Comparison of ENCODE assay signal across 9 cellular contexts in genomic region chr2:98473995-98474780, GRCh38. TPM values are rescaled to one million over a fixed set of nuclear protein-coding genes. Genes with fewer than 3 reads are reported as not detected.
DNase-seq lines count a peak whose midpoint lies in the region; ATAC-seq and TF ChIP-seq lines count a peak whose summit lies in the region.
"Had no signal": no experiment of that assay in that cellular context is flagged by ENCODE, and none has a peak within 500 bp of the region (broad histone marks: within the 10 kb centered on the region; RNA-seq: fewer than 3 reads in every experiment).

No MANE protein-coding gene starts in this region.

- peak overlapping the region; percentile 53 for H3K4me3 Mint-ChIP-seq in activated T-helper 17 cell treated with anti-CD3 and anti-CD28 coated beads, Interleukin-2, amount 50 U/mL, for 72 hours
- peak overlapping the region; percentile 60 for H3K4me3 Mint-ChIP-seq in stimulated activated effector memory CD8-positive, alpha-beta T cell treated with anti-CD3 and anti-CD28 coated beads, Interleukin-12 subunit alpha, Interleukin-12 subunit beta, amount 100 ng/mL, for 72 hours

- no peaks in the 10 kb centered on the region for H3K9me3 Mint-ChIP-seq in activated T-helper 17 cell treated with anti-CD3 and anti-CD28 coated beads, Interleukin-2, amount 50 U/mL, for 72 hours
- no peaks in the 10 kb centered on the region for H3K9me3 Mint-ChIP-seq in stimulated activated effector memory CD8-positive, alpha-beta T cell treated with anti-CD3 and anti-CD28 coated beads, Interleukin-12 subunit alpha, Interleukin-12 subunit beta, amount 100 ng/mL, for 72 hours

- H3K9me3 ChIP-seq in PC-3 (ENCODE audit: low read length) = no peaks in the 10 kb centered on the region

- H3K9ac ChIP-seq in PC-3 (ENCODE audit: low read length) = no peak overlapping the region

- peaks cover 69% of the 10 kb centered on the region for H3K79me2 ChIP-seq in PC-3 (ENCODE audit: low read length)

- peak; percentile 51 for ATAC-seq in HG03354 (IDR thresholded peaks at IDR 0.05; ENCODE audit: poor library complexity, severe bottlenecking, unreplicated experiment)
- ATAC-seq in activated T-helper 17 cell treated with anti-CD3 and anti-CD28 coated beads, Interleukin-2, amount 50 U/mL, for 72 hours (replicated peaks) = peak; percentile 42
- ATAC-seq in stimulated activated effector memory CD8-positive, alpha-beta T cell treated with anti-CD3 and anti-CD28 coated beads, Interleukin-12 subunit alpha, Interleukin-12 subunit beta, amount 100 ng/mL, for 72 hours = no peak
- ATAC-seq in PC-3 = no peak
- ATAC-seq: SK-N-SH treated with all-trans-retinoic acid at 6 μM for 48 hours had no signal

- POLR2A ChIA-PET in PC-3 (lab: Charles Lee; ENCODE audit: unreplicated experiment) = no interaction called here

- H2AFZ ChIP-seq in PC-3 (ENCODE audit: low read length) = no peak overlapping the region

- H4K20me1 ChIP-seq in PC-3 (ENCODE audit: low read length) = no peaks in the 10 kb centered on the region

- no peaks in the 10 kb centered on the region for H3K27me3 Mint-ChIP-seq in activated T-helper 17 cell treated with anti-CD3 and anti-CD28 coated beads, Interleukin-2, amount 50 U/mL, for 72 hours

- no TSS peak for BruUV-seq in PC-3 (replicated peaks; lab: Mats Ljungman, UMichigan)

- intact Hi-C loops in PC-3 (cut with micrococcal nuclease) = no loop called here

- H3K4me1 ChIP-seq in PC-3 (ENCODE audit: insufficient read depth, low read length) = peaks cover 21% of the 10 kb centered on the region

- no peak overlapping the region for H3K4me3 ChIP-seq in PC-3 (ENCODE audit: low read length)

- TF ChIP-seq CTCF in PC-3 (conservative IDR thresholded peaks at IDR 0.05; ENCODE audit: low read depth, low read length) = no peak

- no peaks in the 10 kb centered on the region for H3K36me3 ChIP-seq in PC-3 (ENCODE audit: low read depth, low read length)

- H3K4me1 Mint-ChIP-seq in activated T-helper 17 cell treated with anti-CD3 and anti-CD28 coated beads, Interleukin-2, amount 50 U/mL, for 72 hours = peaks cover 69% of the 10 kb centered on the region
- peaks cover 98% of the 10 kb centered on the region for H3K4me1 Mint-ChIP-seq in stimulated activated effector memory CD8-positive, alpha-beta T cell treated with anti-CD3 and anti-CD28 coated beads, Interleukin-12 subunit alpha, Interleukin-12 subunit beta, amount 100 ng/mL, for 72 hours

- H3K36me3 Mint-ChIP-seq in activated T-helper 17 cell treated with anti-CD3 and anti-CD28 coated beads, Interleukin-2, amount 50 U/mL, for 72 hours (ENCODE audit: low read depth) = peaks cover 5% of the 10 kb centered on the region
- peaks cover 16% of the 10 kb centered on the region for H3K36me3 Mint-ChIP-seq in stimulated activated effector memory CD8-positive, alpha-beta T cell treated with anti-CD3 and anti-CD28 coated beads, Interleukin-12 subunit alpha, Interleukin-12 subunit beta, amount 100 ng/mL, for 72 hours

- H3F3A ChIP-seq in PC-3 (ENCODE audit: low read length, unreplicated experiment) = no peaks in the 10 kb centered on the region

- peak; percentile 16 for DNase-seq in activated T-cell treated with anti-CD3 and anti-CD28 coated beads, Interleukin-2, amount 50 U/mL, for 1 hour
- DNase-seq in activated T-cell treated with anti-CD3 and anti-CD28 coated beads for 4 hours = no peak
- DNase-seq in stimulated activated effector memory CD8-positive, alpha-beta T cell treated with anti-CD3 and anti-CD28 coated beads, Interleukin-12 subunit alpha, Interleukin-12 subunit beta, amount 100 ng/mL, for 72 hours (ENCODE audit: low spot score in 2 of 2) = no peak
- no peak for DNase-seq in PC-3
- DNase-seq in AG08395 (ENCODE audit: low spot score) = no peak
- DNase-seq in NCI-H774 (lab: John Stamatoyannopoulos, UW) = no peak

- no peak overlapping the region for H3K4me2 ChIP-seq in PC-3 (ENCODE audit: low read length)

- H3K27ac Mint-ChIP-seq in activated T-helper 17 cell treated with anti-CD3 and anti-CD28 coated beads, Interleukin-2, amount 50 U/mL, for 72 hours = peak overlapping the region; percentile 37
- peak overlapping the region; percentile 94 for H3K27ac Mint-ChIP-seq in stimulated activated effector memory CD8-positive, alpha-beta T cell treated with anti-CD3 and anti-CD28 coated beads, Interleukin-12 subunit alpha, Interleukin-12 subunit beta, amount 100 ng/mL, for 72 hours

- no peaks in the 10 kb centered on the region for H3K9me2 ChIP-seq in PC-3 (replicated peaks; ENCODE audit: low read length)

- no peak overlapping the region for H3K27ac ChIP-seq in PC-3 (ENCODE audit: low read length)

- CTCF ChIA-PET in PC-3 (lab: Charles Lee) = no interaction called here

- no peaks in the 10 kb centered on the region for H3K27me3 ChIP-seq in PC-3 (ENCODE audit: low read length)

RNA-seq across cellular contexts. Expression of gene INPP4A, which starts 29.5 kb away (rescaled TPM):
- total RNA-seq in activated T-helper 17 cell treated with anti-CD3 and anti-CD28 coated beads, Interleukin-2, amount 50 U/mL, for 72 hours = 10 to 100 TPM; 66.4 to 74.8 TPM
- 23.4 and 28.6 TPM in 2 replicates for total RNA-seq in PC-3 (2014; rRNA removed)

Comparison
In these comparisons a context has a peak if more than half of its experiments do, and no peak if none do; other contexts are left out.
1. ATAC-seq: peak in HG03354 (single experiment) and activated T-helper 17 cell treated with anti-CD3 and anti-CD28 coated beads, Interleukin-2, amount 50 U/mL, for 72 hours (single experiment); none in stimulated activated effector memory CD8-positive, alpha-beta T cell treated with anti-CD3 and anti-CD28 coated beads, Interleukin-12 subunit alpha, Interleukin-12 subunit beta, amount 100 ng/mL, for 72 hours (single experiment) and PC-3 (single experiment).